24 cellular contexts compared by ENCODE assay signal in the genomic region with DNA sequence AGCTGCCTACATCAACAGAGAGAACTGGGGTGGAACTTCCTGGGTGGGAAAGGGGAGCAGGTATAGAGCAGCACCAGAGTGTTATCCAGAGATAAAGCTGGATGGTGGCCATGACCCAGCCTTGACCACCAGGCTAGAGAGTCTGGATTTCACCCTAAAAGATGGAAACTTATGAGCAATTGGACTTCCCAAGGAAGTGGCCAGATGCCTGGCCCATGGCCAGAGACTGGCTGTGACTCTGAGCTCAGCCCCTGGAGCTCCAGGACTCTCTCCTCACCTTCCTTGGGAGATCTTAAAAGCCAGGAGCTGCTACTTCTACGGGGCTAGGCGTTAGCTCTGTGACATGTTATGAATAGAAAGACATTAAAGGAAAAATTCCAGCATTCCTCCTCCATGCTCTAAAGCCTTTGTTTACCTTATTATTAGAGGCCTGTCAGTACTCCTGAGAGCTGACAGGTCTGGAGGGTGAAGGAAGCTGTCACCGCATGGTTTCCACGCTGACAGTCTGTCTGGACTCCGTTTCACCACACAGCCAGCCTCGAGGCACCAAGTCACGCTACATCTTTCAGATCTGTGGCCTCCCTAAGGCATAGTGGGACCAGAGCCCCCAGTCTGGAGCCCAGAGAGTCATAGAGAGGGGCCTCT.
DNase-seq lines count a peak whose midpoint lies in the region; TF ChIP-seq lines count a peak whose summit lies in the region.
"Had no signal": no experiment of that assay in that cellular context is flagged by ENCODE, and none has a peak within 500 bp of the region (broad histone marks: within the 10 kb centered on the region; RNA-seq: fewer than 3 reads in every experiment).

No MANE protein-coding gene starts in this region.

- H3K4me1 Mint-ChIP-seq in Calu3 (ENCODE audit: low read depth, unreplicated experiment): peaks cover 22% of the 10 kb centered on the region
- H3K4me1 Mint-ChIP-seq: activated CD4-positive, alpha-beta T cell treated with anti-CD3 and anti-CD28 coated beads for 36 hours; CD14-positive monocyte had no signal

- H3K27ac ChIP-seq in 22Rv1: peak overlapping the region; percentile 96
- H3K27ac ChIP-seq in VCaP: peak overlapping the region; percentile 98
- H3K27ac ChIP-seq: heart left ventricle, HL-60, lower lobe of right lung had no signal

- CTCF ChIA-PET in Calu3 (lab: Charles Lee): interaction anchor here (1.0 kb wide), 1 partner anchor 28 kb away, joined by 3 read pairs; no protein-coding TSS in a partner anchor

- no peak overlapping the region for H3K27ac Mint-ChIP-seq in Calu3 (ENCODE audit: unreplicated experiment)
- H3K27ac Mint-ChIP-seq: activated CD4-positive, alpha-beta T cell treated with anti-CD3 and anti-CD28 coated beads for 36 hours; activated T-cell treated with anti-CD3 and anti-CD28 coated beads, Interleukin-2, amount 50 U/mL, for 72 hours; CD14-positive monocyte had no signal

- H3K36me3 Mint-ChIP-seq in Calu3 (ENCODE audit: insufficient read depth, unreplicated experiment): no peaks in the 10 kb centered on the region
- H3K36me3 Mint-ChIP-seq: CD14-positive monocyte had no signal

- TF ChIP-seq CTCF in 22Rv1 (IDR thresholded peaks at IDR 0.05): no peak
- no peak for TF ChIP-seq CTCF in VCaP (conservative IDR thresholded peaks at IDR 0.05)
- no peak for TF ChIP-seq CTCF in Calu3 (IDR thresholded peaks at IDR 0.05; ENCODE audit: unreplicated experiment)

- BruUV-seq in Calu3 (replicated peaks; lab: Mats Ljungman, UMichigan): no TSS peak

- intact Hi-C loops in Calu3 (cut with micrococcal nuclease; ENCODE audit: unreplicated experiment): no loop called here

- peaks cover 3% of the 10 kb centered on the region for H3K9me3 Mint-ChIP-seq in Calu3 (ENCODE audit: low read depth, unreplicated experiment)
- H3K9me3 Mint-ChIP-seq: CD14-positive monocyte had no signal

- DNase-seq in EL: peak; percentile 59
- DNase-seq in islet precursor cell: peak; percentile 68
- no peak for DNase-seq in Calu3
- DNase-seq in kidney glomerular epithelial cell (lab: John Stamatoyannopoulos, UW): no peak
- DNase-seq in H4 (ENCODE audit: low spot score): no peak
- DNase-seq in NCI-H2107 (lab: John Stamatoyannopoulos, UW): no peak
- DNase-seq: ACHN; activated CD4-positive, alpha-beta T cell treated with anti-CD3 and anti-CD28 coated beads for 36 hours; activated naive CD4-positive, alpha-beta T cell treated with anti-CD3 and anti-CD28 coated beads, Interleukin-2, amount 50 U/mL, for 16 hours; activated T-cell treated with anti-CD3 and anti-CD28 coated beads, Interleukin-2, amount 50 U/mL, for 72 hours; DMS 273 treated with DMSO at 0.1 percent for 48 hours; heart left ventricle; lower lobe of right lung; NCI-H2081 treated with DMSO at 0.1 percent for 48 hours; NCI-H524; occipital lobe; retina; stimulated activated CD8-positive, alpha-beta memory T cell treated with anti-CD3 and anti-CD28 coated beads, Interleukin-4, amount 100 ng/mL, for 48 hours; substantia nigra; SW 1271 had no signal

- H3K4me3 Mint-ChIP-seq in Calu3 (ENCODE audit: low read depth, unreplicated experiment): no peak overlapping the region
- H3K4me3 Mint-ChIP-seq: activated CD4-positive, alpha-beta T cell treated with anti-CD3 and anti-CD28 coated beads for 36 hours; activated T-cell treated with anti-CD3 and anti-CD28 coated beads, Interleukin-2, amount 50 U/mL, for 72 hours; CD14-positive monocyte had no signal

- no peaks in the 10 kb centered on the region for H3K27me3 Mint-ChIP-seq in Calu3 (ENCODE audit: unreplicated experiment)

Comparison
In these comparisons a context has a peak if more than half of its experiments do, and no peak if none do; other contexts are left out.
1. DNase-seq: peak in EL (single experiment) and islet precursor cell (single experiment); none in Calu3 (single experiment), kidney glomerular epithelial cell (single experiment), H4 (single experiment) and NCI-H2107 (single experiment).